Comparison of ENCODE assay signal across 1 cellular context in the genomic region with DNA sequence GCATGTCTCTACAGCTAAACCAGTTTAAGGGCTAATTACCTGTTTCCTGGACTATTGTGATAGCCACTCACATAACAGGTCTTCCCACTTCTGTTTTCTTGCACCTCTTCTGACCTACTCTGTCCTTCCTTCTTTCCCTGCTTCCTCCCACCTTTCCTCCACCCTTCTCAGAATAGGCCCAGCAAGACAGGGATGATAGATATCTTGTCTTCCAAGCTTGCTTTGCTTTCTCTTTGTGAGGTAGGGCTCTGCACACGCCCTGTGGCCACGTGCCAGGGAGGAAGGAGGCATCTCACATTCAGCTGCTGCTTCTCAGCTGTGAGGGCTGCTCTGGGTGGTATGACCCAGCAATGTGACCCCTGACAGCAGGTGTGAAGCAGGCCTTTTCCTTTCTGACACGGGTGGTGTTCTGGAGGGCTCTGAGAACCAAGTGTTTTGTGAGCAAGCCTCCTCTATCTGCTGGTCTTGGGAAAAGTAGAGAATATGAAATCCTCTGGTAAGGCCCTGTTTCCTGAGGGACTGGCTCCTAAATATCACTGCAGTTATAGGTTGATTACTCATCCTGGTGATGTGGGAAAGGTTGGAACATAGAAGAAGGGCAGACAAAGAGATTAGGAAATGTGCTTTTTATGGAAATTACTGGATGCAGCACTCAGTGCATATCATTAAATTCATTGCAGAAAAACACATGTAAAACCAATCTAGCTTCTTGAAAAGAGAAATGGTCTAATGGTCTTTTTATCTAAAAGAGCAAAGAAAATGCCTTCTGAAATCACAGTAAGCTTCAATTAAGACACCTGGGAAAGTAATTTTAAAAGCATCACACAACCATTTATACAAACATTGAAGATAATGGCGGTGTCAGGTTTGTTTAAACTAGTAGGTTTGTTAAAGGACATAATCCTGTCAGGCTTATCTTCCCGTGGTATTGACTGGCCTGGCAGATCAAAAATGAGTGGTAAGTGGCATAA.
TF ChIP-seq lines count a peak whose summit lies in the region.

No MANE protein-coding gene starts in this region.

TF ChIP-seq in HepG2, 621 proteins besides CTCF, POLR2A, EP300 and RAD21 (continued from another document):
- no peak for TF ChIP-seq PCBP2 (optimal IDR thresholded peaks at IDR 0.05; ENCODE audit: low read depth, low read length, poor library complexity, severe bottlenecking)
- TF ChIP-seq TP53 (CRISPR knock-in tag; conservative IDR thresholded peaks at IDR 0.05) = no peak
- TF ChIP-seq ZSCAN12 (CRISPR knock-in tag; IDR thresholded peaks at IDR 0.05) = no peak
- no peak for TF ChIP-seq ZNF414 (CRISPR knock-in tag; IDR thresholded peaks at IDR 0.05)
- TF ChIP-seq GATAD2A (CRISPR knock-in tag; IDR thresholded peaks at IDR 0.05) = no peak
- TF ChIP-seq ZNF772 (CRISPR knock-in tag; IDR thresholded peaks at IDR 0.05) = no peak
TF ChIP-seq in HepG2: peak in this region for 0.
